ENCODE assay signal across 17 cellular contexts in genomic region chr6:24987439-24987838, GRCh38.
"Had no signal": no experiment of that assay in that cellular context is flagged by ENCODE, and none has a peak within 500 bp of the region (broad histone marks: within the 10 kb centered on the region; RNA-seq: fewer than 3 reads in every experiment).

No MANE protein-coding gene starts in this region.

- H3K4me3 Mint-ChIP-seq: activated T-cell treated with anti-CD3 and anti-CD28 coated beads, Interleukin-2, amount 50 U/mL, for 4 hours; neural crest cell; T-helper 17 cell; type B pancreatic cell had no signal

- H3K4me3 ChIP-seq: coronary artery, heart left ventricle, thoracic aorta had no signal

- ATAC-seq: activated T-cell treated with anti-CD3 and anti-CD28 coated beads, Interleukin-2, amount 50 U/mL, for 4 hours; heart left ventricle; sciatic nerve; T-helper 17 cell had no signal

- H3K27me3 Mint-ChIP-seq: T-helper 17 cell, type B pancreatic cell had no signal

- H3K27ac Mint-ChIP-seq: type B pancreatic cell had no signal

- DNase-seq: activated CD4-positive, alpha-beta T cell treated with anti-CD3 and anti-CD28 coated beads for 48 hours; activated CD4-positive, CD25-positive, alpha-beta regulatory T cell; activated naive CD4-positive, alpha-beta T cell treated with Interleukin-2 at 50 U/mL for 16 hours; activated T-cell treated with anti-CD3 and anti-CD28 coated beads, Interleukin-2, amount 50 U/mL, for 4 hours; cerebellar nuclear complex; heart left ventricle; posterior cingulate gyrus; small intestine; stimulated activated CD4-positive, alpha-beta T cell treated with anti-CD3 and anti-CD28 coated beads, Interleukin-15, amount 100 ng/mL, for 24 hours; stimulated activated CD8-positive, alpha-beta memory T cell treated with anti-CD3 and anti-CD28 coated beads, Interleukin-4, amount 100 ng/mL, for 48 hours; stimulated activated naive CD4-positive, alpha-beta T cell treated with Interleukin-2 at 50 U/mL for 16 hours; T-helper 17 cell had no signal

- H3K36me3 ChIP-seq: heart left ventricle, thoracic aorta had no signal

- H3K36me3 Mint-ChIP-seq: type B pancreatic cell had no signal

- H3K27me3 ChIP-seq: heart left ventricle had no signal

- H3K9me3 ChIP-seq: thoracic aorta had no signal

- H3K27ac ChIP-seq: coronary artery, heart left ventricle, thoracic aorta had no signal
